ENCODE assay signal across 1 cellular context in the genomic region with DNA sequence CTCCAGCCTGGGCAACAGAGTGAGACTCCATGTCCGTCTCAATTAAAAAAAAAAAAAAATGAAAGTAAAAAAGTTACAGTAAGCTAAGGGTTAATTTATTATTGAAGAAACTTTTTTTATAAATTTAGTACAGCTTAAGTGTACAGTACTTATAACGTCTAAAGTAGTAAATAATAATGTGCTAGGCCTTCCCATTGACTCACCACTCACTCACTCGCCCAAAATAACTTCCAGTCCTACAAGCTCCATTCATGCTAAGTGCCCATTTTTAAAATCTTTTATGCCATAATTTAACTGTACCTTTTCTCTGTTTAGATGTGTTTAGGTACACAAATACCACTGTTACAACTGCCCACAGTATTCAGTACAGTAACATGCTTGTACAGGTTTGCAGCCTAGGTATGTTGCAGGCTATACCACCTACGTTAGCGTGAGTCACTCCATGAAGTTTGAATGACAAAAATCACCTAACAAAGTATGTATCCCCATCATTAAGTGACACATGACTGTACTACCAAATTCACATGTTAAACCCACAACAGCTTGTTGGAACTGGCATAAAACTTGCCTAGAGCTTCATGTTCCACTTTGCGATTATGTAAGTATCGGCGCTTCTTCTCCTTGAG.
TF ChIP-seq lines count a peak whose summit lies in the region.

No MANE protein-coding gene starts in this region.

TF ChIP-seq in K562, 482 proteins besides CTCF, POLR2A, EP300 and RAD21:
- TF ChIP-seq TEAD1 (CRISPR knock-in tag; IDR thresholded peaks at IDR 0.05): no peak
- TF ChIP-seq TFAM (CRISPR knock-in tag; conservative IDR thresholded peaks at IDR 0.05): no peak
- no peak for TF ChIP-seq GATA2 (CRISPR knock-in tag; IDR thresholded peaks at IDR 0.05)
- TF ChIP-seq, protein P1, sequence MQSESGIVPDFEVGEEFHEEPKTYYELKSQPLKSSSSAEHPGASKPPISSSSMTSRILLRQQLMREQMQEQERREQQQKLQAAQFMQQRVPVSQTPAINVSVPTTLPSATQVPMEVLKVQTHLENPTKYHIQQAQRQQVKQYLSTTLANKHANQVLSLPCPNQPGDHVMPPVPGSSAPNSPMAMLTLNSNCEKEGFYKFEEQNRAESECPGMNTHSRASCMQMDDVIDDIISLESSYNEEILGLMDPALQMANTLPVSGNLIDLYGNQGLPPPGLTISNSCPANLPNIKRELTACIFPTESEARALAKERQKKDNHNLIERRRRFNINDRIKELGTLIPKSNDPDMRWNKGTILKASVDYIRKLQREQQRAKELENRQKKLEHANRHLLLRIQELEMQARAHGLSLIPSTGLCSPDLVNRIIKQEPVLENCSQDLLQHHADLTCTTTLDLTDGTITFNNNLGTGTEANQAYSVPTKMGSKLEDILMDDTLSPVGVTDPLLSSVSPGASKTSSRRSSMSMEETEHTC (IDR thresholded peaks at IDR 0.05): no peak
- TF ChIP-seq ZFPM2 (CRISPR knock-in tag; IDR thresholded peaks at IDR 0.05): no peak
- TF ChIP-seq, protein P2, sequence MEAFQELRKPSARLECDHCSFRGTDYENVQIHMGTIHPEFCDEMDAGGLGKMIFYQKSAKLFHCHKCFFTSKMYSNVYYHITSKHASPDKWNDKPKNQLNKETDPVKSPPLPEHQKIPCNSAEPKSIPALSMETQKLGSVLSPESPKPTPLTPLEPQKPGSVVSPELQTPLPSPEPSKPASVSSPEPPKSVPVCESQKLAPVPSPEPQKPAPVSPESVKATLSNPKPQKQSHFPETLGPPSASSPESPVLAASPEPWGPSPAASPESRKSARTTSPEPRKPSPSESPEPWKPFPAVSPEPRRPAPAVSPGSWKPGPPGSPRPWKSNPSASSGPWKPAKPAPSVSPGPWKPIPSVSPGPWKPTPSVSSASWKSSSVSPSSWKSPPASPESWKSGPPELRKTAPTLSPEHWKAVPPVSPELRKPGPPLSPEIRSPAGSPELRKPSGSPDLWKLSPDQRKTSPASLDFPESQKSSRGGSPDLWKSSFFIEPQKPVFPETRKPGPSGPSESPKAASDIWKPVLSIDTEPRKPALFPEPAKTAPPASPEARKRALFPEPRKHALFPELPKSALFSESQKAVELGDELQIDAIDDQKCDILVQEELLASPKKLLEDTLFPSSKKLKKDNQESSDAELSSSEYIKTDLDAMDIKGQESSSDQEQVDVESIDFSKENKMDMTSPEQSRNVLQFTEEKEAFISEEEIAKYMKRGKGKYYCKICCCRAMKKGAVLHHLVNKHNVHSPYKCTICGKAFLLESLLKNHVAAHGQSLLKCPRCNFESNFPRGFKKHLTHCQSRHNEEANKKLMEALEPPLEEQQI (IDR thresholded peaks at IDR 0.05): no peak
- TF ChIP-seq, protein P3, sequence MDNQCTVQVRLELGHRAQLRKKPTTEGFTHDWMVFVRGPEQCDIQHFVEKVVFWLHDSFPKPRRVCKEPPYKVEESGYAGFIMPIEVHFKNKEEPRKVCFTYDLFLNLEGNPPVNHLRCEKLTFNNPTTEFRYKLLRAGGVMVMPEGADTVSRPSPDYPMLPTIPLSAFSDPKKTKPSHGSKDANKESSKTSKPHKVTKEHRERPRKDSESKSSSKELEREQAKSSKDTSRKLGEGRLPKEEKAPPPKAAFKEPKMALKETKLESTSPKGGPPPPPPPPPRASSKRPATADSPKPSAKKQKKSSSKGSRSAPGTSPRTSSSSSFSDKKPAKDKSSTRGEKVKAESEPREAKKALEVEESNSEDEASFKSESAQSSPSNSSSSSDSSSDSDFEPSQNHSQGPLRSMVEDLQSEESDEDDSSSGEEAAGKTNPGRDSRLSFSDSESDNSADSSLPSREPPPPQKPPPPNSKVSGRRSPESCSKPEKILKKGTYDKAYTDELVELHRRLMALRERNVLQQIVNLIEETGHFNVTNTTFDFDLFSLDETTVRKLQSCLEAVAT (IDR thresholded peaks at IDR 0.05): no peak
- TF ChIP-seq ZNF444 (CRISPR knock-in tag; IDR thresholded peaks at IDR 0.05): no peak
- no peak for TF ChIP-seq PURB (CRISPR knock-in tag; IDR thresholded peaks at IDR 0.05; ENCODE audit: low read depth)
